Comparison of ENCODE assay signal across 16 cellular contexts in the genomic region with DNA sequence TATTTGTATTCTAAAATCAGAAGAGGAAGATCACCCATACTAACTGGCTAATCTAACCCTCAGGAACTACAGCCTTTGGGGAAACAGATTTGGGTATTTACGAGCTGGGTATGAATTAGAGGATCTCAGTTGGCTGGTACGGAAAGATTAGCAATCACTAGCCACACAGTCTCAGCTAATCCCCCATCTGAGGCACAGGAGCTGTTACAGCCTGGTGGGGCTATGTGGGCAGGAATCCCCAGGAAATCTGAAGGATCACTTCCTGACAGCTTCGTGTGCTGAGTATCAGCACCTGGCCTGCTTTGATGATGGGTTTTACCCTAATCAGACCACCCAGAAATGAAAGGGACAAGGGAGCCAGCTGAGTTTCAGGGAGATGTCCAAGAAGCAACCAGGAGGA.
DNase-seq lines count a peak whose midpoint lies in the region; ATAC-seq and TF ChIP-seq lines count a peak whose summit lies in the region.
"Had no signal": no experiment of that assay in that cellular context is flagged by ENCODE, and none has a peak within 500 bp of the region (broad histone marks: within the 10 kb centered on the region; RNA-seq: fewer than 3 reads in every experiment).

No MANE protein-coding gene starts in this region.

- peak overlapping the region; percentile 12 for H3K27ac Mint-ChIP-seq in chondrocyte (ENCODE audit: unreplicated experiment)
- H3K27ac Mint-ChIP-seq in memory B cell: peak overlapping the region; percentile 88
- H3K27ac Mint-ChIP-seq in stimulated activated naive B cell treated with anti-CD40 and anti-IgM and Interleukin-4, amounts not matched to agents 10 μg/mL and 1 μg/mL and 100 μg/mL, for 72 hours: peak overlapping the region; percentile 92
- H3K27ac Mint-ChIP-seq: CD4-positive, CD25-positive, alpha-beta regulatory T cell; H9 had no signal

- TF ChIP-seq CTCF in chondrocyte (IDR thresholded peaks at IDR 0.05): no peak

- no peaks in the 10 kb centered on the region for H3K27me3 Mint-ChIP-seq in chondrocyte (ENCODE audit: low read depth)
- no peaks in the 10 kb centered on the region for H3K27me3 Mint-ChIP-seq in memory B cell
- no peaks in the 10 kb centered on the region for H3K27me3 Mint-ChIP-seq in stimulated activated naive B cell treated with anti-CD40 and anti-IgM and Interleukin-4, amounts not matched to agents 10 μg/mL and 1 μg/mL and 100 μg/mL, for 72 hours
- H3K27me3 Mint-ChIP-seq: CD4-positive, CD25-positive, alpha-beta regulatory T cell had no signal

- ATAC-seq in memory B cell (ENCODE audit: low read depth): no peak
- peak; percentile 57 to 61 for ATAC-seq in stimulated activated naive B cell treated with anti-CD40 and anti-IgM and Interleukin-4, amounts not matched to agents 10 μg/mL and 1 μg/mL and 100 μg/mL, for 72 hours (replicated peaks)
- no peak for ATAC-seq in GM19397 (IDR thresholded peaks at IDR 0.05; ENCODE audit: unreplicated experiment)
- ATAC-seq: Panc1 had no signal

- H3K36me3 Mint-ChIP-seq in chondrocyte (ENCODE audit: low read depth) (peaks cover 24% of the 10 kb centered on the region), memory B cell (peaks cover 50% of the 10 kb centered on the region)
- peaks cover 36 to 60% of the 10 kb centered on the region in 2 donors for H3K36me3 Mint-ChIP-seq in stimulated activated naive B cell treated with anti-CD40 and anti-IgM and Interleukin-4, amounts not matched to agents 10 μg/mL and 1 μg/mL and 100 μg/mL, for 72 hours

- H3K9me3 Mint-ChIP-seq in chondrocyte (ENCODE audit: low read depth) (no peaks in the 10 kb centered on the region), memory B cell (no peaks in the 10 kb centered on the region)
- no peaks in the 10 kb centered on the region for H3K9me3 Mint-ChIP-seq in stimulated activated naive B cell treated with anti-CD40 and anti-IgM and Interleukin-4, amounts not matched to agents 10 μg/mL and 1 μg/mL and 100 μg/mL, for 72 hours
- H3K9me3 Mint-ChIP-seq: H9 had no signal

- H3K4me1 Mint-ChIP-seq in chondrocyte (ENCODE audit: low read depth): peaks cover 17% of the 10 kb centered on the region
- peaks cover 25% of the 10 kb centered on the region for H3K4me1 Mint-ChIP-seq in memory B cell
- H3K4me1 Mint-ChIP-seq in stimulated activated naive B cell treated with anti-CD40 and anti-IgM and Interleukin-4, amounts not matched to agents 10 μg/mL and 1 μg/mL and 100 μg/mL, for 72 hours: peaks cover 39 to 57% of the 10 kb centered on the region in 2 donors
- H3K4me1 Mint-ChIP-seq: CD4-positive, CD25-positive, alpha-beta regulatory T cell had no signal

- no peak overlapping the region for H3K4me3 Mint-ChIP-seq in chondrocyte (ENCODE audit: unreplicated experiment)
- no peak overlapping the region for H3K4me3 Mint-ChIP-seq in memory B cell
- H3K4me3 Mint-ChIP-seq in stimulated activated naive B cell treated with anti-CD40 and anti-IgM and Interleukin-4, amounts not matched to agents 10 μg/mL and 1 μg/mL and 100 μg/mL, for 72 hours: peak overlapping the region; percentile 7 to 39
- H3K4me3 Mint-ChIP-seq: CD4-positive, CD25-positive, alpha-beta regulatory T cell; H9 had no signal

- DNase-seq in NCI-H82 (lab: John Stamatoyannopoulos, UW): peak; percentile 79
- DNase-seq in chondrocyte (ENCODE audit: low spot score): no peak
- DNase-seq in memory B cell (ENCODE audit: low spot score in 2 of 2): no peak
- no peak for DNase-seq in stimulated activated naive B cell treated with anti-CD40 and anti-IgM and Interleukin-4, amounts not matched to agents 10 μg/mL and 1 μg/mL and 100 μg/mL, for 72 hours
- DNase-seq in stimulated activated CD8-positive, alpha-beta memory T cell treated with anti-CD3 and anti-CD28 coated beads, Interleukin-4, amount 100 ng/mL, for 48 hours: no peak
- no peak for DNase-seq in NCI-H446 (lab: John Stamatoyannopoulos, UW)
- DNase-seq: CD4-positive, CD25-positive, alpha-beta regulatory T cell; EL; H9; MV-4-11; NCI-H1417; NCI-H1930; NCI-H446 treated with DMSO at 0.1 percent for 48 hours; NCI-H774 had no signal

Comparison
In these comparisons a context has a peak if more than half of its experiments do, and no peak if none do; other contexts are left out.
1. H3K27ac Mint-ChIP-seq: peak in every context shown above with its lines; median percentile 92 in stimulated activated naive B cell treated with anti-CD40 and anti-IgM and Interleukin-4, amounts not matched to agents 10 μg/mL and 1 μg/mL and 100 μg/mL, for 72 hours; 88 in memory B cell; 12 in chondrocyte.
2. H3K4me3 Mint-ChIP-seq: peak in stimulated activated naive B cell treated with anti-CD40 and anti-IgM and Interleukin-4, amounts not matched to agents 10 μg/mL and 1 μg/mL and 100 μg/mL, for 72 hours (2 of 2); none in chondrocyte (single experiment) and memory B cell (single experiment).
3. ATAC-seq: peak in stimulated activated naive B cell treated with anti-CD40 and anti-IgM and Interleukin-4, amounts not matched to agents 10 μg/mL and 1 μg/mL and 100 μg/mL, for 72 hours (2 of 2); none in memory B cell (single experiment) and GM19397 (single experiment).